11 cellular contexts compared by ENCODE assay signal in genomic region chr10:95783741-95784140, GRCh38. TPM values are rescaled to one million over a fixed set of nuclear protein-coding genes. Genes with fewer than 3 reads are reported as not detected.
DNase-seq lines count a peak whose midpoint lies in the region; ATAC-seq and TF ChIP-seq lines count a peak whose summit lies in the region.
"Had no signal": no experiment of that assay in that cellular context is flagged by ENCODE, and none has a peak within 500 bp of the region (broad histone marks: within the 10 kb centered on the region; RNA-seq: fewer than 3 reads in every experiment).

No MANE protein-coding gene starts in this region.

- H3K27me3 Mint-ChIP-seq in activated T-helper 2 cell treated with anti-CD3 and anti-CD28 coated beads, Interferon-gamma antibody, Interleukin-2, Interleukin-4, amounts not matched to agents 10 μg/mL and 5 μg/mL and 100 μg/mL, durations not matched to agents 14 hours and 24 hours and 36 hours (ENCODE audit: low read depth): peaks cover 14% of the 10 kb centered on the region
- peaks cover 37% of the 10 kb centered on the region for H3K27me3 Mint-ChIP-seq in mesothelial cell of epicardium (ENCODE audit: low read depth)

- H3K4me1 ChIP-seq in GM23248 (ENCODE audit: insufficient read depth): peaks cover 5% of the 10 kb centered on the region; the same call in 1 of the 2 replicates

- peaks cover 15% of the 10 kb centered on the region for H3K36me3 Mint-ChIP-seq in activated T-helper 2 cell treated with anti-CD3 and anti-CD28 coated beads, Interferon-gamma antibody, Interleukin-2, Interleukin-4, amounts not matched to agents 10 μg/mL and 5 μg/mL and 100 μg/mL, durations not matched to agents 14 hours and 24 hours and 36 hours (ENCODE audit: low read depth)
- H3K36me3 Mint-ChIP-seq in mesothelial cell of epicardium: no peaks in the 10 kb centered on the region

- no peak overlapping the region for H3K4me2 ChIP-seq in GM23248 (ENCODE audit: unreplicated experiment)

- intact Hi-C loops in activated T-helper 2 cell treated with anti-CD3 and anti-CD28 coated beads, Interferon-gamma antibody, Interleukin-2, Interleukin-4, amounts not matched to agents 10 μg/mL and 5 μg/mL and 100 μg/mL, durations not matched to agents 14 hours and 24 hours and 36 hours (cut with micrococcal nuclease): no loop called here

- no peaks in the 10 kb centered on the region for H3K9me3 ChIP-seq in GM23248 (ENCODE audit: low read depth)

- ATAC-seq in GM18519 (IDR thresholded peaks at IDR 0.05; ENCODE audit: low FRiP score, unreplicated experiment) (peak; percentile 32), GM21447 (IDR thresholded peaks at IDR 0.05; ENCODE audit: unreplicated experiment) (peak; percentile 56), HG03135 (IDR thresholded peaks at IDR 0.05; ENCODE audit: unreplicated experiment) (peak; percentile 49)
- ATAC-seq: activated T-cell treated with anti-CD3 and anti-CD28 coated beads, Interleukin-2, amount 50 U/mL, for 72 hours had no signal

- no peaks in the 10 kb centered on the region; the same call in 1 of the 2 replicates for H3F3A ChIP-seq in GM23248 (ENCODE audit: insufficient read depth)

- DNase-seq in activated T-helper 2 cell treated with anti-CD3 and anti-CD28 coated beads, Interferon-gamma antibody, Interleukin-2, Interleukin-4, amounts not matched to agents 10 μg/mL and 5 μg/mL and 100 μg/mL, durations not matched to agents 14 hours and 24 hours and 36 hours (ENCODE audit: low spot score): no peak
- DNase-seq in mesothelial cell of epicardium (ENCODE audit: low spot score in 2 of 2, unreplicated experiment in 2 of 2): no peak
- DNase-seq in NCI-H510A (lab: John Stamatoyannopoulos, UW): no peak
- no peak for DNase-seq in GM23248
- no peak for DNase-seq in stimulated activated CD4-positive, alpha-beta T cell treated with anti-CD3 and anti-CD28 coated beads, Interleukin-4, amount 100 ng/mL, for 4 hours
- DNase-seq: activated T-cell treated with anti-CD3 and anti-CD28 coated beads, Interleukin-2, amount 50 U/mL, for 72 hours; dermis blood vessel endothelial cell; DND-41 had no signal

- TF ChIP-seq CTCF in mesothelial cell of epicardium (IDR thresholded peaks at IDR 0.05; ENCODE audit: unreplicated experiment): no peak

- no peak overlapping the region for H3K4me3 ChIP-seq in GM23248

- peak overlapping the region; percentile 41 for H3K27ac Mint-ChIP-seq in activated T-helper 2 cell treated with anti-CD3 and anti-CD28 coated beads, Interferon-gamma antibody, Interleukin-2, Interleukin-4, amounts not matched to agents 10 μg/mL and 5 μg/mL and 100 μg/mL, durations not matched to agents 14 hours and 24 hours and 36 hours
- H3K27ac Mint-ChIP-seq in mesothelial cell of epicardium: no peak overlapping the region
- H3K27ac Mint-ChIP-seq: activated T-cell treated with anti-CD3 and anti-CD28 coated beads, Interleukin-2, amount 50 U/mL, for 72 hours had no signal

- in situ Hi-C loops in GM23248 (cut with MboI): no loop called here

- no peaks in the 10 kb centered on the region; the same call in 1 of the 2 replicates for H3K27me3 ChIP-seq in GM23248 (replicated peaks; ENCODE audit: insufficient read depth)

- H3K4me3 Mint-ChIP-seq in activated T-helper 2 cell treated with anti-CD3 and anti-CD28 coated beads, Interferon-gamma antibody, Interleukin-2, Interleukin-4, amounts not matched to agents 10 μg/mL and 5 μg/mL and 100 μg/mL, durations not matched to agents 14 hours and 24 hours and 36 hours (ENCODE audit: low read depth): no peak overlapping the region
- no peak overlapping the region for H3K4me3 Mint-ChIP-seq in mesothelial cell of epicardium
- H3K4me3 Mint-ChIP-seq: activated T-cell treated with anti-CD3 and anti-CD28 coated beads, Interleukin-2, amount 50 U/mL, for 72 hours had no signal

- no peaks in the 10 kb centered on the region for H3K36me3 ChIP-seq in GM23248 (ENCODE audit: low read depth)

- H3K9ac ChIP-seq in GM23248: no peak overlapping the region

- no peak overlapping the region for H3K27ac ChIP-seq in GM23248

- peaks cover 5% of the 10 kb centered on the region for H3K9me3 Mint-ChIP-seq in activated T-helper 2 cell treated with anti-CD3 and anti-CD28 coated beads, Interferon-gamma antibody, Interleukin-2, Interleukin-4, amounts not matched to agents 10 μg/mL and 5 μg/mL and 100 μg/mL, durations not matched to agents 14 hours and 24 hours and 36 hours
- peaks cover 2% of the 10 kb centered on the region for H3K9me3 Mint-ChIP-seq in mesothelial cell of epicardium

- H3K79me2 ChIP-seq in GM23248 (ENCODE audit: insufficient read depth): no peaks in the 10 kb centered on the region

- no peaks in the 10 kb centered on the region for H4K20me1 ChIP-seq in GM23248 (ENCODE audit: insufficient read depth)

- 35 to 38% methylated on average over 3 of the region's 3 CpGs for WGBS in GM23248 (ENCODE audit: low coverage in 1 of 2, low lambda C conversion rate in 2 of 2, missing lambda C conversion rate in 2 of 2), 2 experiments

- H2AFZ ChIP-seq in GM23248: no peak overlapping the region

- no peaks in the 10 kb centered on the region for H3K9me2 ChIP-seq in GM23248 (ENCODE audit: insufficient read depth)

- H3K4me1 Mint-ChIP-seq in activated T-helper 2 cell treated with anti-CD3 and anti-CD28 coated beads, Interferon-gamma antibody, Interleukin-2, Interleukin-4, amounts not matched to agents 10 μg/mL and 5 μg/mL and 100 μg/mL, durations not matched to agents 14 hours and 24 hours and 36 hours (ENCODE audit: low read depth): peaks cover 52% of the 10 kb centered on the region
- no peaks in the 10 kb centered on the region for H3K4me1 Mint-ChIP-seq in mesothelial cell of epicardium

RNA-seq across cellular contexts. Expression of gene ENTPD1, which starts 27.8 kb away (rescaled TPM):
- 37.1 and 37.5 TPM in 2 replicates for total RNA-seq in activated T-helper 2 cell treated with anti-CD3 and anti-CD28 coated beads, Interferon-gamma antibody, Interleukin-2, Interleukin-4, amounts not matched to agents 10 μg/mL and 5 μg/mL and 100 μg/mL, durations not matched to agents 14 hours and 24 hours and 36 hours
- 1.1 to 1.5 TPM (median 1.2 TPM) in 3 replicates for total RNA-seq in mesothelial cell of epicardium
- total RNA-seq in GM23248 (2014; rRNA removed; shearing (Covaris generic)): not detected in 2 replicates
- polyA plus RNA-seq in GM23248 (2016; fragmentation: Nextera tagmentation; extraction: Ambion mirVana): 0.29 and 0.35 TPM in 2 replicates

Comparison
In these comparisons a context has a peak if more than half of its experiments do, and no peak if none do; other contexts are left out.
1. RNA of gene ENTPD1, which starts 27.8 kb away (total RNA-seq): 37.1 to 37.5 TPM in activated T-helper 2 cell treated with anti-CD3 and anti-CD28 coated beads, Interferon-gamma antibody, Interleukin-2, Interleukin-4, amounts not matched to agents 10 μg/mL and 5 μg/mL and 100 μg/mL, durations not matched to agents 14 hours and 24 hours and 36 hours; 1.1 to 1.5 TPM in mesothelial cell of epicardium and not detected in GM23248; every median in the first group is over 10 times any median in the second.
2. Peak in every context shown above with its lines, with median percentiles within 50 percentile points of each other: ATAC-seq.